In the genomic region with DNA sequence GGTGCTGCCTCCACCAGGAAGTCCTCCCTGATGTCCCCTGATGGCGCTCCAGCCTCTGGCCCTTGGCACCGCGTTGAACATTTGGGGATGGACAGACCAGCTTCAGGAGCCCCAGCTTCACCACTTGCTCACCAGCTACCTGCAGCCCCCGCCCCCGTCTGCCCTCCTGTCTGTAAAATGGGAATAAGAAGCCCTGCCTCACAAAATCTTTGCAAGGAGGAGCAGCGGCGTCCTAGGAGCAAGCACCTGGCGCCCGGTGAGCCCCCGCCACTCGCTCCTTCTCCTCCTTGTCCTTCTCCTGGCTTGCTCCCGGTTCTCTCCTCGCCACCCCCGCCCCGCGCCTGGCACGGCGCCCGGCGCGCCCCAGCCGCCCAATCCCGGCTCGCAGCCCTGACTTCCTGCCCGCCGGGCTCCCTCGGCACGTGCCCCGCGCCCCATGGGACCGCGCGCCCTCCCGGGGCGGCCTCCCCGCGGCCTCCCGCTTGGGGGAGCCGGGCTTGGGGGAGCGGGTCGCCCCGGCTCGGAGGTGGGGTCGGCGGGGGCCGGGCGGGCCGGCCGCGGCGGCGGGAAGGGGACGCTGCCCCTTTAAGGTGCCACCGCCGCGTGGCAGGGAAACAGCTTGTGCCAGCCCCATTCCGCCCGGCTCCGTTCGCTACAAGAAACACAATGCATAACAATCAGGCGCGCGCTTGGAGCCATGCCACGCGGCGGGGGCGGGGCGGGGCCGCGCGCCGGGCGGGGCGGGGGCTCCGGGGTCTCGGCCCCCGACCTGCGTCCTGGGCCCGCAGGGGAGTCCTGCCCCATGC, we compare ENCODE assay signal across 1 cellular context.
A peak's percentile ranks its signal among the peaks of the same experiment; 100 is the strongest.
TF ChIP-seq lines count a peak whose summit lies in the region.

No MANE protein-coding gene starts in this region.

TF ChIP-seq in K562, 482 proteins besides CTCF, POLR2A, EP300 and RAD21 (continues in another document):
- peak; percentile 71 for TF ChIP-seq NFIC (IDR thresholded peaks at IDR 0.05)
- TF ChIP-seq NFRKB (IDR thresholded peaks at IDR 0.05; ENCODE audit: low read depth): no peak
- TF ChIP-seq ZNF57 (CRISPR knock-in tag; IDR thresholded peaks at IDR 0.05): no peak
- TF ChIP-seq, protein P1, sequence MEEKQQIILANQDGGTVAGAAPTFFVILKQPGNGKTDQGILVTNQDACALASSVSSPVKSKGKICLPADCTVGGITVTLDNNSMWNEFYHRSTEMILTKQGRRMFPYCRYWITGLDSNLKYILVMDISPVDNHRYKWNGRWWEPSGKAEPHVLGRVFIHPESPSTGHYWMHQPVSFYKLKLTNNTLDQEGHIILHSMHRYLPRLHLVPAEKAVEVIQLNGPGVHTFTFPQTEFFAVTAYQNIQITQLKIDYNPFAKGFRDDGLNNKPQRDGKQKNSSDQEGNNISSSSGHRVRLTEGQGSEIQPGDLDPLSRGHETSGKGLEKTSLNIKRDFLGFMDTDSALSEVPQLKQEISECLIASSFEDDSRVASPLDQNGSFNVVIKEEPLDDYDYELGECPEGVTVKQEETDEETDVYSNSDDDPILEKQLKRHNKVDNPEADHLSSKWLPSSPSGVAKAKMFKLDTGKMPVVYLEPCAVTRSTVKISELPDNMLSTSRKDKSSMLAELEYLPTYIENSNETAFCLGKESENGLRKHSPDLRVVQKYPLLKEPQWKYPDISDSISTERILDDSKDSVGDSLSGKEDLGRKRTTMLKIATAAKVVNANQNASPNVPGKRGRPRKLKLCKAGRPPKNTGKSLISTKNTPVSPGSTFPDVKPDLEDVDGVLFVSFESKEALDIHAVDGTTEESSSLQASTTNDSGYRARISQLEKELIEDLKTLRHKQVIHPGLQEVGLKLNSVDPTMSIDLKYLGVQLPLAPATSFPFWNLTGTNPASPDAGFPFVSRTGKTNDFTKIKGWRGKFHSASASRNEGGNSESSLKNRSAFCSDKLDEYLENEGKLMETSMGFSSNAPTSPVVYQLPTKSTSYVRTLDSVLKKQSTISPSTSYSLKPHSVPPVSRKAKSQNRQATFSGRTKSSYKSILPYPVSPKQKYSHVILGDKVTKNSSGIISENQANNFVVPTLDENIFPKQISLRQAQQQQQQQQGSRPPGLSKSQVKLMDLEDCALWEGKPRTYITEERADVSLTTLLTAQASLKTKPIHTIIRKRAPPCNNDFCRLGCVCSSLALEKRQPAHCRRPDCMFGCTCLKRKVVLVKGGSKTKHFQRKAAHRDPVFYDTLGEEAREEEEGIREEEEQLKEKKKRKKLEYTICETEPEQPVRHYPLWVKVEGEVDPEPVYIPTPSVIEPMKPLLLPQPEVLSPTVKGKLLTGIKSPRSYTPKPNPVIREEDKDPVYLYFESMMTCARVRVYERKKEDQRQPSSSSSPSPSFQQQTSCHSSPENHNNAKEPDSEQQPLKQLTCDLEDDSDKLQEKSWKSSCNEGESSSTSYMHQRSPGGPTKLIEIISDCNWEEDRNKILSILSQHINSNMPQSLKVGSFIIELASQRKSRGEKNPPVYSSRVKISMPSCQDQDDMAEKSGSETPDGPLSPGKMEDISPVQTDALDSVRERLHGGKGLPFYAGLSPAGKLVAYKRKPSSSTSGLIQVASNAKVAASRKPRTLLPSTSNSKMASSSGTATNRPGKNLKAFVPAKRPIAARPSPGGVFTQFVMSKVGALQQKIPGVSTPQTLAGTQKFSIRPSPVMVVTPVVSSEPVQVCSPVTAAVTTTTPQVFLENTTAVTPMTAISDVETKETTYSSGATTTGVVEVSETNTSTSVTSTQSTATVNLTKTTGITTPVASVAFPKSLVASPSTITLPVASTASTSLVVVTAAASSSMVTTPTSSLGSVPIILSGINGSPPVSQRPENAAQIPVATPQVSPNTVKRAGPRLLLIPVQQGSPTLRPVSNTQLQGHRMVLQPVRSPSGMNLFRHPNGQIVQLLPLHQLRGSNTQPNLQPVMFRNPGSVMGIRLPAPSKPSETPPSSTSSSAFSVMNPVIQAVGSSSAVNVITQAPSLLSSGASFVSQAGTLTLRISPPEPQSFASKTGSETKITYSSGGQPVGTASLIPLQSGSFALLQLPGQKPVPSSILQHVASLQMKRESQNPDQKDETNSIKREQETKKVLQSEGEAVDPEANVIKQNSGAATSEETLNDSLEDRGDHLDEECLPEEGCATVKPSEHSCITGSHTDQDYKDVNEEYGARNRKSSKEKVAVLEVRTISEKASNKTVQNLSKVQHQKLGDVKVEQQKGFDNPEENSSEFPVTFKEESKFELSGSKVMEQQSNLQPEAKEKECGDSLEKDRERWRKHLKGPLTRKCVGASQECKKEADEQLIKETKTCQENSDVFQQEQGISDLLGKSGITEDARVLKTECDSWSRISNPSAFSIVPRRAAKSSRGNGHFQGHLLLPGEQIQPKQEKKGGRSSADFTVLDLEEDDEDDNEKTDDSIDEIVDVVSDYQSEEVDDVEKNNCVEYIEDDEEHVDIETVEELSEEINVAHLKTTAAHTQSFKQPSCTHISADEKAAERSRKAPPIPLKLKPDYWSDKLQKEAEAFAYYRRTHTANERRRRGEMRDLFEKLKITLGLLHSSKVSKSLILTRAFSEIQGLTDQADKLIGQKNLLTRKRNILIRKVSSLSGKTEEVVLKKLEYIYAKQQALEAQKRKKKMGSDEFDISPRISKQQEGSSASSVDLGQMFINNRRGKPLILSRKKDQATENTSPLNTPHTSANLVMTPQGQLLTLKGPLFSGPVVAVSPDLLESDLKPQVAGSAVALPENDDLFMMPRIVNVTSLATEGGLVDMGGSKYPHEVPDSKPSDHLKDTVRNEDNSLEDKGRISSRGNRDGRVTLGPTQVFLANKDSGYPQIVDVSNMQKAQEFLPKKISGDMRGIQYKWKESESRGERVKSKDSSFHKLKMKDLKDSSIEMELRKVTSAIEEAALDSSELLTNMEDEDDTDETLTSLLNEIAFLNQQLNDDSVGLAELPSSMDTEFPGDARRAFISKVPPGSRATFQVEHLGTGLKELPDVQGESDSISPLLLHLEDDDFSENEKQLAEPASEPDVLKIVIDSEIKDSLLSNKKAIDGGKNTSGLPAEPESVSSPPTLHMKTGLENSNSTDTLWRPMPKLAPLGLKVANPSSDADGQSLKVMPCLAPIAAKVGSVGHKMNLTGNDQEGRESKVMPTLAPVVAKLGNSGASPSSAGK (IDR thresholded peaks at IDR 0.05): no peak
- no peak for TF ChIP-seq ARID1B (IDR thresholded peaks at IDR 0.05)
- peak in 1 of 3 experiments; percentile 22 for TF ChIP-seq YY1 (IDR thresholded peaks at IDR 0.05; ENCODE audit: borderline replicate concordance in 1 of 3, control insufficient read depth in 1 of 3, extremely low read depth in 1 of 3, insufficient read depth in 3 of 3, insufficient read length in 1 of 3, insufficient replicate concordance in 2 of 3, low read depth in 1 of 3, low read length in 2 of 3)
- no peak for TF ChIP-seq ZNF184 (CRISPR knock-in tag; IDR thresholded peaks at IDR 0.05)
- no peak for TF ChIP-seq POLR2H (tag; IDR thresholded peaks at IDR 0.05; ENCODE audit: low read depth)
- peak; percentile 91 for TF ChIP-seq ZNF436 (CRISPR knock-in tag; IDR thresholded peaks at IDR 0.05)
- peak; percentile 83; the same call in 1 of the 2 replicates for TF ChIP-seq PTBP1 (IDR thresholded peaks at IDR 0.05; ENCODE audit: low read depth, low read length)
- no peak for TF ChIP-seq CREB1 (IDR thresholded peaks at IDR 0.05)
- no peak for TF ChIP-seq CREB1 (CRISPR knock-in tag; IDR thresholded peaks at IDR 0.05)
- no peak for TF ChIP-seq ZBTB8A (IDR thresholded peaks at IDR 0.05; ENCODE audit: partially characterized antibody)
- TF ChIP-seq MAFG (tag; conservative IDR thresholded peaks at IDR 0.05): no peak
- TF ChIP-seq NR3C1 (CRISPR knock-in tag; IDR thresholded peaks at IDR 0.05): no peak
- TF ChIP-seq RBM25 (IDR thresholded peaks at IDR 0.05; ENCODE audit: low read depth, low read length, severe bottlenecking): peak; percentile 78
- peak; percentile 89 for TF ChIP-seq BCOR (IDR thresholded peaks at IDR 0.05)
- TF ChIP-seq, protein P2, sequence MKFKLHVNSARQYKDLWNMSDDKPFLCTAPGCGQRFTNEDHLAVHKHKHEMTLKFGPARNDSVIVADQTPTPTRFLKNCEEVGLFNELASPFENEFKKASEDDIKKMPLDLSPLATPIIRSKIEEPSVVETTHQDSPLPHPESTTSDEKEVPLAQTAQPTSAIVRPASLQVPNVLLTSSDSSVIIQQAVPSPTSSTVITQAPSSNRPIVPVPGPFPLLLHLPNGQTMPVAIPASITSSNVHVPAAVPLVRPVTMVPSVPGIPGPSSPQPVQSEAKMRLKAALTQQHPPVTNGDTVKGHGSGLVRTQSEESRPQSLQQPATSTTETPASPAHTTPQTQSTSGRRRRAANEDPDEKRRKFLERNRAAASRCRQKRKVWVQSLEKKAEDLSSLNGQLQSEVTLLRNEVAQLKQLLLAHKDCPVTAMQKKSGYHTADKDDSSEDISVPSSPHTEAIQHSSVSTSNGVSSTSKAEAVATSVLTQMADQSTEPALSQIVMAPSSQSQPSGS (CRISPR knock-in tag; IDR thresholded peaks at IDR 0.05): no peak
- TF ChIP-seq ZBTB7A (IDR thresholded peaks at IDR 0.05; ENCODE audit: borderline replicate concordance, control insufficient read depth, low read depth, low read length): peak; percentile 74; the same call in 1 of the 2 replicates
- no peak for TF ChIP-seq ZNF740 (CRISPR knock-in tag; IDR thresholded peaks at IDR 0.05)
- no peak for TF ChIP-seq ZNF740 (tag; IDR thresholded peaks at IDR 0.05)
- TF ChIP-seq BRD9 (IDR thresholded peaks at IDR 0.05; ENCODE audit: low read depth, partially characterized antibody): no peak
- TF ChIP-seq ESRRA (IDR thresholded peaks at IDR 0.05; ENCODE audit: borderline replicate concordance, low read depth): 0 out of 2 replicates have a peak, but pooled peaks have one; percentile 5
- peak; percentile 48; the same call in 1 of the 2 replicates for TF ChIP-seq L3MBTL2 (IDR thresholded peaks at IDR 0.05)
- TF ChIP-seq, protein P3, sequence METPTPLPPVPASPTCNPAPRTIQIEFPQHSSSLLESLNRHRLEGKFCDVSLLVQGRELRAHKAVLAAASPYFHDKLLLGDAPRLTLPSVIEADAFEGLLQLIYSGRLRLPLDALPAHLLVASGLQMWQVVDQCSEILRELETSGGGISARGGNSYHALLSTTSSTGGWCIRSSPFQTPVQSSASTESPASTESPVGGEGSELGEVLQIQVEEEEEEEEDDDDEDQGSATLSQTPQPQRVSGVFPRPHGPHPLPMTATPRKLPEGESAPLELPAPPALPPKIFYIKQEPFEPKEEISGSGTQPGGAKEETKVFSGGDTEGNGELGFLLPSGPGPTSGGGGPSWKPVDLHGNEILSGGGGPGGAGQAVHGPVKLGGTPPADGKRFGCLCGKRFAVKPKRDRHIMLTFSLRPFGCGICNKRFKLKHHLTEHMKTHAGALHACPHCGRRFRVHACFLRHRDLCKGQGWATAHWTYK (CRISPR knock-in tag; IDR thresholded peaks at IDR 0.05): no peak
- TF ChIP-seq, protein P4, sequence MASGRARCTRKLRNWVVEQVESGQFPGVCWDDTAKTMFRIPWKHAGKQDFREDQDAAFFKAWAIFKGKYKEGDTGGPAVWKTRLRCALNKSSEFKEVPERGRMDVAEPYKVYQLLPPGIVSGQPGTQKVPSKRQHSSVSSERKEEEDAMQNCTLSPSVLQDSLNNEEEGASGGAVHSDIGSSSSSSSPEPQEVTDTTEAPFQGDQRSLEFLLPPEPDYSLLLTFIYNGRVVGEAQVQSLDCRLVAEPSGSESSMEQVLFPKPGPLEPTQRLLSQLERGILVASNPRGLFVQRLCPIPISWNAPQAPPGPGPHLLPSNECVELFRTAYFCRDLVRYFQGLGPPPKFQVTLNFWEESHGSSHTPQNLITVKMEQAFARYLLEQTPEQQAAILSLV (tag; IDR thresholded peaks at IDR 0.05): no peak
- TF ChIP-seq KDM1A (IDR thresholded peaks at IDR 0.05): peak in 1 of 2 experiments; percentile 65; a peak in 2 of 4 replicates
- TF ChIP-seq HNRNPK (IDR thresholded peaks at IDR 0.05; ENCODE audit: low read depth, low read length, poor library complexity, severe bottlenecking): no peak
- no peak for TF ChIP-seq TEAD1 (CRISPR knock-in tag; IDR thresholded peaks at IDR 0.05)
- TF ChIP-seq ZNF384 (IDR thresholded peaks at IDR 0.05; ENCODE audit: low read depth, low read length): no peak
- TF ChIP-seq SMARCA5 (IDR thresholded peaks at IDR 0.05): 0 out of 2 replicates have a peak, but pooled peaks have one; percentile 48
- TF ChIP-seq DACH1 (IDR thresholded peaks at IDR 0.05; ENCODE audit: partially characterized antibody): no peak
- TF ChIP-seq MYC (IDR thresholded peaks at IDR 0.05; ENCODE audit: low read depth, low read length): peak; percentile 36; the same call in 1 of the 2 replicates
- no peak for TF ChIP-seq MYC (CRISPR knock-in tag; IDR thresholded peaks at IDR 0.05; ENCODE audit: borderline replicate concordance, low read depth)
- TF ChIP-seq ZNF212 (CRISPR knock-in tag; IDR thresholded peaks at IDR 0.05): no peak
- TF ChIP-seq GATAD2B (IDR thresholded peaks at IDR 0.05; ENCODE audit: borderline replicate concordance): 0 out of 2 replicates have a peak, but pooled peaks have one; percentile 31
- no peak for TF ChIP-seq ZNF644 (tag; IDR thresholded peaks at IDR 0.05; ENCODE audit: low read depth)
- 0 out of 2 replicates have a peak, but pooled peaks have one; percentile 7 for TF ChIP-seq HNRNPL (IDR thresholded peaks at IDR 0.05; ENCODE audit: low read depth, low read length)
- TF ChIP-seq TAF15 (IDR thresholded peaks at IDR 0.05; ENCODE audit: low read depth, low read length): no peak
- no peak for TF ChIP-seq HINFP (tag; conservative IDR thresholded peaks at IDR 0.05; ENCODE audit: low read depth)
- no peak for TF ChIP-seq ZNF277 (CRISPR knock-in tag; IDR thresholded peaks at IDR 0.05; ENCODE audit: borderline replicate concordance)
- TF ChIP-seq TBP (optimal IDR thresholded peaks at IDR 0.05; ENCODE audit: low read depth, low read length): peak; percentile 32
- TF ChIP-seq ZFP36 (IDR thresholded peaks at IDR 0.05; ENCODE audit: low read depth, low read length, partially characterized antibody): peak; percentile 99
